8 cellular contexts compared by ENCODE assay signal in the genomic region with DNA sequence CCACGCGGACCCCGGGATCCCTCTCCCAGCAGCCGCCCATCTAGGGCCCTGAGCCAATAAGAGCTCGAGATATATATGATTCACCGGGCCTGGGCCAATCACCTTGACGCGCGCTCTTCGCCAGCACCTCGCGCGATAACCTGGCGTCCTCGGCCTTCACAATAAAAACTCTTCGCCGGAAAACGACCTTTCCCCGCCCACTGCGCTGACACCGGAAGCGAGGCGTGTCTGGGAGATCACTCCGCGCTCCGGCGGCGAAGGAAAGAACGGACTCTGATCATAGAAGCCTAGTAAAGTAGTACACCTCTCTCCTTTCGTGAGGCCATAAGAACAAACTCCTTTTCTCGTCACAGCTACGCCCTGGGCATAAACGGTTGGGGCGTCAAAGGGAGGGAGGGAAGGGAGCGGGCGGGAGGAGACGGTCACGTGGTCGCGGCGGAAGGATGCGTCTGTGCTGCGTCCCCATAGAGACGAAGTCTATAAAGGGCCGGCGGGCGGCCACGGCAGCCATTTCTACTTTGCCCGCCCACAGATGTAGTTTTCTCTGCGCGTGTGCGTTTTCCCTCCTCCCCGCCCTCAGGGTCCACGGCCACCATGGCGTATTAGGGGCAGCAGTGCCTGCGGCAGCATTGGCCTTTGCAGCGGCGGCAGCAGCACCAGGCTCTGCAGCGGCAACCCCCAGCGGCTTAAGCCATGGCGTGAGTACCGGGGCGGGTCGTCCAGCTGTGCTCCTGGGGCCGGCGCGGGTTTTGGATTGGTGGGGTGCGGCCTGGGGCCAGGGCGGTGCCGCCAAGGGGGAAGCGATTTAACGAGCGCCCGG. TPM values are rescaled to one million over a fixed set of nuclear protein-coding genes. Genes with fewer than 3 reads are reported as not detected.
DNase-seq lines count a peak whose midpoint lies in the region; ATAC-seq and TF ChIP-seq lines count a peak whose summit lies in the region.

A gene with protein sequence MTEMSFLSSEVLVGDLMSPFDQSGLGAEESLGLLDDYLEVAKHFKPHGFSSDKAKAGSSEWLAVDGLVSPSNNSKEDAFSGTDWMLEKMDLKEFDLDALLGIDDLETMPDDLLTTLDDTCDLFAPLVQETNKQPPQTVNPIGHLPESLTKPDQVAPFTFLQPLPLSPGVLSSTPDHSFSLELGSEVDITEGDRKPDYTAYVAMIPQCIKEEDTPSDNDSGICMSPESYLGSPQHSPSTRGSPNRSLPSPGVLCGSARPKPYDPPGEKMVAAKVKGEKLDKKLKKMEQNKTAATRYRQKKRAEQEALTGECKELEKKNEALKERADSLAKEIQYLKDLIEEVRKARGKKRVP (plus strand): TSS at position 509 of the 820 bp plus-strand sequence. CDS start 884 bp downstream, outside the sequence.

- peak within 1 kb of the TSS; percentile 99 for H3K27ac ChIP-seq in angular gyrus (ENCODE audit: low read depth, low read length)
- peak within 1 kb of the TSS; percentile 99 for H3K27ac ChIP-seq in left ventricle myocardium inferior (replicated peaks)
- H3K27ac ChIP-seq in prostate gland = peak within 1 kb of the TSS; percentile 100
- H3K27ac ChIP-seq in urinary bladder (ENCODE audit: low read depth) = peak within 1 kb of the TSS; percentile 99

- H3K4me3 ChIP-seq in left ventricle myocardium inferior (peak within 1 kb of the TSS; percentile 92), prostate gland (peak within 1 kb of the TSS; percentile 100), urinary bladder (ENCODE audit: low read depth, low read length) (peak within 1 kb of the TSS; percentile 89)

- H3K4me1 ChIP-seq in left ventricle myocardium inferior (peaks cover 70% of the 10 kb centered on the region), prostate gland (replicated peaks) (peaks cover 17% of the 10 kb centered on the region), urinary bladder (ENCODE audit: insufficient read depth) (no peaks in the 10 kb centered on the region)

- peak; percentile 94 for TF ChIP-seq POLR2A in prostate gland (IDR thresholded peaks at IDR 0.05)

- TF ChIP-seq CTCF in left ventricle myocardium inferior (IDR thresholded peaks at IDR 0.05; ENCODE audit: borderline replicate concordance) (no peak), prostate gland (IDR thresholded peaks at IDR 0.05) (no peak)

- DNase-seq in NCI-H187 (lab: John Stamatoyannopoulos, UW) (peak; percentile 92 to 97), T-helper 2 cell (peak; percentile 87 to 100 (median 94)), left ventricle myocardium inferior (peak; percentile 98), prostate gland (ENCODE audit: low spot score) (peak; percentile 98)

- no peaks in the 10 kb centered on the region for H3K9me3 ChIP-seq in left ventricle myocardium inferior (replicated peaks)
- H3K9me3 ChIP-seq in prostate gland = no peaks in the 10 kb centered on the region

- H3K27me3 ChIP-seq in left ventricle myocardium inferior (ENCODE audit: low read depth) = no peaks in the 10 kb centered on the region
- no peaks in the 10 kb centered on the region for H3K27me3 ChIP-seq in prostate gland (replicated peaks; ENCODE audit: insufficient read depth)

- peaks cover 54% of the 10 kb centered on the region for H3K36me3 ChIP-seq in left ventricle myocardium inferior
- peaks cover 6 to 17% of the 10 kb centered on the region in 2 donors for H3K36me3 ChIP-seq in prostate gland
- no peaks in the 10 kb centered on the region for H3K36me3 ChIP-seq in urinary bladder (ENCODE audit: insufficient read depth)

- WGBS in prostate gland = under 1% methylated on average over 73 of the region's 74 CpGs
- WGBS in urinary bladder = under 1% methylated on average over 74 of the region's 74 CpGs

- ATAC-seq in GM18498 (IDR thresholded peaks at IDR 0.05; ENCODE audit: unreplicated experiment) (peak; percentile 74), HG02938 (IDR thresholded peaks at IDR 0.05; ENCODE audit: unreplicated experiment) (peak; percentile 73)

- intact Hi-C loops in left ventricle myocardium inferior (cut with micrococcal nuclease) = no loop called here
- intact Hi-C loops in prostate gland (cut with DNase I) = loop anchor here (5.0 to 10.0 kb wide), 2 partner anchors 175 to 648 kb away; a partner anchor contains a TSS

RNA-seq across cellular contexts. Expression of the gene that starts here (rescaled TPM):
- 193 TPM for total RNA-seq in left ventricle myocardium inferior
- 100 to 1,000 TPM; 294 to 334 TPM for total RNA-seq in prostate gland
- 154 TPM for total RNA-seq in urinary bladder
- polyA plus RNA-seq in urinary bladder = 633 TPM

Comparison
In these comparisons a context has a peak if more than half of its experiments do, and no peak if none do; other contexts are left out.
1. Peak in every context shown above with its lines: DNase-seq, ATAC-seq, H3K4me3 ChIP-seq and H3K27ac ChIP-seq.